10 cellular contexts compared by ENCODE assay signal in the genomic region with DNA sequence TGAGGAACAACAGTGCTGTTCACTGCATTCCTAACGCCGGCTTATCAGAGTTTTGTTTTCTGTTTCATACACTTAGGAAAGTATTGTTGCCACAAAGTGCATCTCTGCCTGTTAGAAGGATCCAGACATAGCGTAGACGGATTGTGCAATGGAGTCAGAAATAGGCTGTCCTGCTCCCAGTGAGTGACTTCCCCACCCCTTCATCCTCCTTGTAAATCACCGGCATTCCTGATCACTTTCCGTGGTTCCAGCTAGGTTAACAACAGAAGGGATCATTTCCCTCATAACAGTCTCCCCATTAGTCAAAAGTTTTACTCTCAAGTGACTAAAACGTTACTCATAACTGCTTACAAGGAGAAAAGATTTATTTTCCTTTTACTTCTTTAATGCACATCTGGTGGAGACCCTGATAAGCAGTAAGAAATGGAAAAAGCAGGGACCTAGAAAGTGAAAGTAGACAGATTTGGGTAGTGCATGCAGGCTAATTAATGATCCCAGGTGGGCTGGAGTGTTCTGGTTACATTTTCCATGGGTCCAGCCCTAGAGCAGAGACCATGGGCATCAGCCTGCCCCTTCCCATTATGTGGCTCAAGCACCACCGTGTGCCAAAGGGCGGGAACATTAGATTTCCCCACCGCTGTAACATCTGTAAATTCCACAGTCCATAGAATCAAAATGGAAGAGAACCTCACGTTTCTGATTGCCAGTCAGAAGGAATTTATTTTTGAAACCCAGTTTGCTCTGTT.
A peak's percentile ranks its signal among the peaks of the same experiment; 100 is the strongest.
DNase-seq lines count a peak whose midpoint lies in the region; ATAC-seq and TF ChIP-seq lines count a peak whose summit lies in the region.
"Had no signal": no experiment of that assay in that cellular context is flagged by ENCODE, and none has a peak within 500 bp of the region (broad histone marks: within the 10 kb centered on the region; RNA-seq: fewer than 3 reads in every experiment).

No MANE protein-coding gene starts in this region.

- H4K20me1 ChIP-seq in OCI-LY7 (ENCODE audit: insufficient read depth, low read length), result no peaks in the 10 kb centered on the region

- H3K36me3 Mint-ChIP-seq in T-cell, result no peaks in the 10 kb centered on the region
- no peaks in the 10 kb centered on the region for H3K36me3 Mint-ChIP-seq in activated CD8-positive, alpha-beta T cell treated with anti-CD3 and anti-CD28 coated beads, Interleukin-2, amount 10 ng/mL, durations not matched to agents 7 days and 5 days (ENCODE audit: low read depth)
- H3K36me3 Mint-ChIP-seq: activated naive CD8-positive, alpha-beta T cell had no signal

- peak overlapping the region; percentile 26 to 55 for H3K4me3 ChIP-seq in foreskin fibroblast (ENCODE audit: low read depth in 1 of 2, low read length in 2 of 2)
- peak overlapping the region; percentile 28 for H3K4me3 ChIP-seq in skeletal muscle cell (ENCODE audit: low read depth, low read length)
- no peak overlapping the region for H3K4me3 ChIP-seq in OCI-LY7 (ENCODE audit: low read depth, low read length, poor library complexity, severe bottlenecking)

- H3K4me2 ChIP-seq in OCI-LY7 (ENCODE audit: low read length), result no peak overlapping the region

- H3K4me3 Mint-ChIP-seq in T-cell, result peak overlapping the region; percentile 10 to 52 (median 32)
- no peak overlapping the region for H3K4me3 Mint-ChIP-seq in activated CD8-positive, alpha-beta T cell treated with anti-CD3 and anti-CD28 coated beads, Interleukin-2, amount 10 ng/mL, durations not matched to agents 7 days and 5 days
- H3K4me3 Mint-ChIP-seq: activated naive CD8-positive, alpha-beta T cell had no signal

- H3K27ac Mint-ChIP-seq in T-cell, result peak overlapping the region in 1 of 2 donors; percentile 7
- H3K27ac Mint-ChIP-seq in activated CD8-positive, alpha-beta T cell treated with anti-CD3 and anti-CD28 coated beads, Interleukin-2, amount 10 ng/mL, durations not matched to agents 7 days and 5 days, result no peak overlapping the region
- H3K27ac Mint-ChIP-seq: activated naive CD8-positive, alpha-beta T cell had no signal

- BruUV-seq in OCI-LY7 (replicated peaks; lab: Mats Ljungman, UMichigan), result no TSS peak

- no peaks in the 10 kb centered on the region for H3K9me2 ChIP-seq in OCI-LY7 (ENCODE audit: insufficient read depth, low read length)

- H3K27me3 Mint-ChIP-seq in T-cell, result peaks cover 0 to 3% of the 10 kb centered on the region in 2 donors
- no peaks in the 10 kb centered on the region for H3K27me3 Mint-ChIP-seq in activated CD8-positive, alpha-beta T cell treated with anti-CD3 and anti-CD28 coated beads, Interleukin-2, amount 10 ng/mL, durations not matched to agents 7 days and 5 days (ENCODE audit: low read depth)
- H3K27me3 Mint-ChIP-seq: activated naive CD8-positive, alpha-beta T cell had no signal

- peaks cover 0 to 5% (median 0%) of the 10 kb centered on the region in 3 donors for H3K9me3 Mint-ChIP-seq in T-cell
- H3K9me3 Mint-ChIP-seq in activated CD8-positive, alpha-beta T cell treated with anti-CD3 and anti-CD28 coated beads, Interleukin-2, amount 10 ng/mL, durations not matched to agents 7 days and 5 days (ENCODE audit: insufficient read depth), result no peaks in the 10 kb centered on the region

- ATAC-seq in T-cell (replicated peaks in 1 of 4) (no peak), HG02759 (IDR thresholded peaks at IDR 0.05; ENCODE audit: unreplicated experiment) (no peak)
- no peak for ATAC-seq in activated CD8-positive, alpha-beta T cell treated with anti-CD3 and anti-CD28 coated beads, Interleukin-2, amount 10 ng/mL, durations not matched to agents 7 days and 5 days

- no peaks in the 10 kb centered on the region for H3K4me1 ChIP-seq in OCI-LY7 (ENCODE audit: insufficient read depth, low read length, poor library complexity, severe bottlenecking)

- no peaks in the 10 kb centered on the region for H3K9me3 ChIP-seq in OCI-LY7 (ENCODE audit: low read length)

- no peak overlapping the region for H3K27ac ChIP-seq in OCI-LY7 (ENCODE audit: low read depth, low read length, poor library complexity, severe bottlenecking)

- peaks cover 20 to 47% (median 43%) of the 10 kb centered on the region in 3 donors for H3K4me1 Mint-ChIP-seq in T-cell
- H3K4me1 Mint-ChIP-seq in activated CD8-positive, alpha-beta T cell treated with anti-CD3 and anti-CD28 coated beads, Interleukin-2, amount 10 ng/mL, durations not matched to agents 7 days and 5 days (ENCODE audit: low read depth), result no peaks in the 10 kb centered on the region

- H3K79me2 ChIP-seq in OCI-LY7 (ENCODE audit: insufficient read depth, low read depth, low read length), result no peaks in the 10 kb centered on the region

- H2AFZ ChIP-seq in OCI-LY7 (ENCODE audit: low read length), result no peak overlapping the region

- CTCF ChIA-PET in T-cell (lab: Charles Lee), result no interaction called here
- CTCF ChIA-PET in activated CD8-positive, alpha-beta T cell treated with anti-CD3 and anti-CD28 coated beads, Interleukin-2, amount 10 ng/mL, durations not matched to agents 7 days and 5 days (lab: Charles Lee), result no interaction called here
- CTCF ChIA-PET in OCI-LY7 (lab: Charles Lee; ENCODE audit: unreplicated experiment), result no interaction called here

- intact Hi-C loops in OCI-LY7 (cut with micrococcal nuclease; ENCODE audit: unreplicated experiment), result no loop called here

- DNase-seq in ELR (ENCODE audit: low read depth) (peak; percentile 85), T-cell (no peak), foreskin fibroblast (peak; percentile 52 to 82), skeletal muscle cell (ENCODE audit: low read depth) (peak; percentile 72), NCI-H2227 (lab: John Stamatoyannopoulos, UW; ENCODE audit: unreplicated experiment) (no peak), OCI-LY7 (ENCODE audit: low spot score) (no peak)
- DNase-seq in activated CD8-positive, alpha-beta T cell treated with anti-CD3 and anti-CD28 coated beads, Interleukin-2, amount 10 ng/mL, durations not matched to agents 7 days and 5 days, result no peak
- DNase-seq: SIG-M5 had no signal

- POLR2A ChIA-PET in T-cell (lab: Charles Lee), result no interaction called here
- POLR2A ChIA-PET in activated CD8-positive, alpha-beta T cell treated with anti-CD3 and anti-CD28 coated beads, Interleukin-2, amount 10 ng/mL, durations not matched to agents 7 days and 5 days (lab: Charles Lee), result no interaction called here
- POLR2A ChIA-PET in OCI-LY7 (lab: Charles Lee), result no interaction called here

- no peaks in the 10 kb centered on the region for H3K36me3 ChIP-seq in OCI-LY7 (ENCODE audit: insufficient read depth, low read length)

- no peak for TF ChIP-seq CTCF in foreskin fibroblast (IDR thresholded peaks at IDR 0.05; ENCODE audit: low read depth, low read length)
- no peak for TF ChIP-seq CTCF in OCI-LY7 (conservative IDR thresholded peaks at IDR 0.05; ENCODE audit: low read length)

Comparison
In these comparisons a context has a peak if more than half of its experiments do, and no peak if none do; other contexts are left out.
1. DNase-seq: peak in ELR (single experiment), foreskin fibroblast (2 of 2) and skeletal muscle cell (single experiment); none in T-cell (0 of 34), activated CD8-positive, alpha-beta T cell treated with anti-CD3 and anti-CD28 coated beads, Interleukin-2, amount 10 ng/mL, durations not matched to agents 7 days and 5 days (single experiment), NCI-H2227 (single experiment) and OCI-LY7 (single experiment).